In the genomic region with DNA sequence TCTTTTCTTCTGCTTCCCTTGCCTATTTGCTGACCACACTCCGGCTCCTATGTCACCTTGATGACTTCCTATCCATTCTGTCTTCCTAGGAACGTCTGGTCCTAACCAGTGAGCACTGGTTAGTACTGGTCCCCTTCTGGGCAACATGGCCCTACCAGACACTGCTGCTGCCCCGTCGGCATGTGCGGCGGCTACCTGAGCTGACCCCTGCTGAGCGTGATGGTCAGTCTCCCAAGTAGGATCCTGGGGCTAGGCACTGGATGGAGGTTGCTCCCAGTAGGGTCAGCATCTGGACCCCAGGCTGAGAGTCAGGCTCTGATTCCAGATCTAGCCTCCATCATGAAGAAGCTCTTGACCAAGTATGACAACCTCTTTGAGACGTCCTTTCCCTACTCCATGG, we compare ENCODE assay signal across 19 cellular contexts. TPM values are rescaled to one million over a fixed set of nuclear protein-coding genes. Genes with fewer than 3 reads are reported as not detected.
DNase-seq lines count a peak whose midpoint lies in the region; ATAC-seq and TF ChIP-seq lines count a peak whose summit lies in the region.
"Had no signal": no experiment of that assay in that cellular context is flagged by ENCODE, and none has a peak within 500 bp of the region (broad histone marks: within the 10 kb centered on the region; RNA-seq: fewer than 3 reads in every experiment).

No MANE protein-coding gene starts in this region.

- no peak for TF ChIP-seq CTCF in endothelial cell (IDR thresholded peaks at IDR 0.05; ENCODE audit: unreplicated experiment)
- no peak for TF ChIP-seq CTCF in gastrocnemius medialis (IDR thresholded peaks at IDR 0.05 in 4 of 5, conservative IDR thresholded peaks at IDR 0.05 in 1 of 5)
- no peak for TF ChIP-seq CTCF in mesothelial cell of epicardium (IDR thresholded peaks at IDR 0.05; ENCODE audit: unreplicated experiment)

- no peak overlapping the region for H3K27ac Mint-ChIP-seq in activated naive CD8-positive, alpha-beta T cell
- no peak overlapping the region for H3K27ac Mint-ChIP-seq in activated naive CD8-positive, alpha-beta T cell treated with anti-CD3 and anti-CD28 coated beads for 36 hours
- no peak overlapping the region for H3K27ac Mint-ChIP-seq in T-helper 17 cell
- no peak overlapping the region for H3K27ac Mint-ChIP-seq in endothelial cell (ENCODE audit: unreplicated experiment)
- no peak overlapping the region for H3K27ac Mint-ChIP-seq in mesothelial cell of epicardium

- no peaks in the 10 kb centered on the region for H3K27me3 Mint-ChIP-seq in activated naive CD8-positive, alpha-beta T cell
- H3K27me3 Mint-ChIP-seq in activated naive CD8-positive, alpha-beta T cell treated with anti-CD3 and anti-CD28 coated beads for 36 hours, result no peaks in the 10 kb centered on the region
- H3K27me3 Mint-ChIP-seq in T-helper 17 cell (no peaks in the 10 kb centered on the region), endothelial cell (ENCODE audit: unreplicated experiment) (peaks cover 15% of the 10 kb centered on the region), mesothelial cell of epicardium (ENCODE audit: low read depth) (no peaks in the 10 kb centered on the region)

- H3K36me3 ChIP-seq in gastrocnemius medialis, result peaks cover 0 to 14% of the 10 kb centered on the region in 2 donors

- peak overlapping the region; percentile 43 to 94 (median 89) for H3K27ac ChIP-seq in gastrocnemius medialis
- H3K27ac ChIP-seq: prostate gland had no signal

- H3K27me3 ChIP-seq in gastrocnemius medialis, result no peaks in the 10 kb centered on the region
- H3K27me3 ChIP-seq: suprapubic skin had no signal

- no peak for DNase-seq in activated naive CD8-positive, alpha-beta T cell treated with anti-CD3 and anti-CD28 coated beads for 36 hours
- DNase-seq in T-helper 17 cell (no peak), endothelial cell (ENCODE audit: low spot score) (no peak), gastrocnemius medialis (no peak), mesothelial cell of epicardium (ENCODE audit: low spot score in 2 of 2, unreplicated experiment in 2 of 2) (no peak), glomerular visceral epithelial cell (ENCODE audit: extremely low spot score) (no peak), NCI-H1092 treated with DMSO at 0.1 percent for 48 hours (lab: John Stamatoyannopoulos, UW) (no peak)
- DNase-seq: NCI-H187; RPMI8226; stimulated activated CD4-positive, alpha-beta T cell treated with anti-CD3 and anti-CD28 coated beads, Interleukin-4, amount 100 ng/mL, for 24 hours had no signal

- no peak for TF ChIP-seq POLR2A in gastrocnemius medialis (IDR thresholded peaks at IDR 0.05)

- no peaks in the 10 kb centered on the region for H3K9me3 Mint-ChIP-seq in activated naive CD8-positive, alpha-beta T cell (ENCODE audit: low read depth)
- H3K9me3 Mint-ChIP-seq in activated naive CD8-positive, alpha-beta T cell treated with anti-CD3 and anti-CD28 coated beads for 36 hours, result no peaks in the 10 kb centered on the region
- H3K9me3 Mint-ChIP-seq in endothelial cell (ENCODE audit: unreplicated experiment) (no peaks in the 10 kb centered on the region), mesothelial cell of epicardium (no peaks in the 10 kb centered on the region)

- H3K4me1 Mint-ChIP-seq in activated naive CD8-positive, alpha-beta T cell (ENCODE audit: low read depth), result peaks cover 51% of the 10 kb centered on the region
- H3K4me1 Mint-ChIP-seq in activated naive CD8-positive, alpha-beta T cell treated with anti-CD3 and anti-CD28 coated beads for 36 hours, result peaks cover 38% of the 10 kb centered on the region
- peaks cover 38% of the 10 kb centered on the region for H3K4me1 Mint-ChIP-seq in T-helper 17 cell
- peaks cover 31% of the 10 kb centered on the region for H3K4me1 Mint-ChIP-seq in endothelial cell (ENCODE audit: unreplicated experiment)
- H3K4me1 Mint-ChIP-seq in mesothelial cell of epicardium, result peaks cover 46% of the 10 kb centered on the region

- H3K4me1 ChIP-seq in gastrocnemius medialis, result peaks cover 44 to 46% of the 10 kb centered on the region in 2 donors

- intact Hi-C loops in gastrocnemius medialis (cut with DNase I; ENCODE audit: low total_unique reads), result no loop called here

- H3K4me3 Mint-ChIP-seq in activated naive CD8-positive, alpha-beta T cell, result peak overlapping the region; percentile 94
- H3K4me3 Mint-ChIP-seq in activated naive CD8-positive, alpha-beta T cell treated with anti-CD3 and anti-CD28 coated beads for 36 hours, result no peak overlapping the region
- H3K4me3 Mint-ChIP-seq in T-helper 17 cell (peak overlapping the region; percentile 43), endothelial cell (ENCODE audit: unreplicated experiment) (peak overlapping the region; percentile 11), mesothelial cell of epicardium (no peak overlapping the region)

- H3K9me3 ChIP-seq in T-helper 17 cell (ENCODE audit: control insufficient read depth, low read length, poor library complexity, severe bottlenecking), result no peaks in the 10 kb centered on the region
- H3K9me3 ChIP-seq in gastrocnemius medialis, result no peaks in the 10 kb centered on the region
- H3K9me3 ChIP-seq: HAP-1, prostate gland, suprapubic skin had no signal

- H3K36me3 Mint-ChIP-seq in activated naive CD8-positive, alpha-beta T cell, result peaks cover 4% of the 10 kb centered on the region
- H3K36me3 Mint-ChIP-seq in activated naive CD8-positive, alpha-beta T cell treated with anti-CD3 and anti-CD28 coated beads for 36 hours, result peaks cover 23% of the 10 kb centered on the region
- H3K36me3 Mint-ChIP-seq in T-helper 17 cell (ENCODE audit: low read depth) (peaks cover 8% of the 10 kb centered on the region), endothelial cell (ENCODE audit: low read depth, unreplicated experiment) (peaks cover 11% of the 10 kb centered on the region), mesothelial cell of epicardium (peaks cover 6% of the 10 kb centered on the region)

- in situ Hi-C loops in gastrocnemius medialis (cut with MboI; ENCODE audit: low sequenced_read_pairs in 4 of 4), result loop anchor here in 1 of 4 donors (10.0 kb wide), 1 partner anchor 56 kb away; no protein-coding TSS in a partner anchor

- no peak overlapping the region for H3K4me3 ChIP-seq in gastrocnemius medialis
- H3K4me3 ChIP-seq: HAP-1, lung, prostate gland had no signal

- no peak for ATAC-seq in T-helper 17 cell
- no peak for ATAC-seq in gastrocnemius medialis
- ATAC-seq: HepG2 had no signal

RNA-seq across cellular contexts. Expression of a gene that starts 2.2 kb away (rescaled TPM):
- total RNA-seq in activated naive CD8-positive, alpha-beta T cell treated with anti-CD3 and anti-CD28 coated beads for 36 hours, result 10 to 100 TPM; 42.4 to 43.4 TPM
- total RNA-seq in T-helper 17 cell (100 to 1,000 TPM; 155 to 208 TPM), endothelial cell (ENCODE audit: unreplicated experiment) (53.1 TPM), gastrocnemius medialis (10 to 100 TPM in 3 of 4 donors, 1 to 10 TPM in 1; 8.1 to 23.6 (median 20.0) TPM), mesothelial cell of epicardium (82.7 to 95.2 TPM (median 88.5 TPM) in 3 replicates)

RNA-seq across cellular contexts. Expression of a gene that starts 3.3 kb away (rescaled TPM):
- 10 to 100 TPM; 12.1 to 13.0 TPM for total RNA-seq in activated naive CD8-positive, alpha-beta T cell treated with anti-CD3 and anti-CD28 coated beads for 36 hours
- total RNA-seq in T-helper 17 cell, result 100 to 1,000 TPM; 168 to 195 TPM
- 61.4 TPM for total RNA-seq in endothelial cell (ENCODE audit: unreplicated experiment)
- 10 to 100 TPM in 2 of 4 donors, 1 to 10 TPM in 2; 3.3 to 15.3 (median 11.6) TPM for total RNA-seq in gastrocnemius medialis
- total RNA-seq in mesothelial cell of epicardium, result 112 to 114 TPM (median 113 TPM) in 3 replicates

RNA-seq across cellular contexts. Expression of a gene that starts 11.1 kb away (rescaled TPM):
- 100 to 1,000 TPM; 111 to 113 TPM for total RNA-seq in activated naive CD8-positive, alpha-beta T cell treated with anti-CD3 and anti-CD28 coated beads for 36 hours
- total RNA-seq in T-helper 17 cell (10 to 100 TPM; 30.2 to 39.4 TPM), endothelial cell (ENCODE audit: unreplicated experiment) (25.9 TPM), gastrocnemius medialis (10 to 100 TPM; 18.9 to 35.7 (median 27.4) TPM), mesothelial cell of epicardium (58.8 to 61.6 TPM (median 59.9 TPM) in 3 replicates)

RNA-seq across cellular contexts. Expression of a gene that starts 13.8 kb away (rescaled TPM):
- under 1 TPM in 1 of 2 experiments, not detected in 1; 0.82 TPM for total RNA-seq in activated naive CD8-positive, alpha-beta T cell treated with anti-CD3 and anti-CD28 coated beads for 36 hours
- total RNA-seq in T-helper 17 cell, result not detected
- not detected for total RNA-seq in endothelial cell (ENCODE audit: unreplicated experiment)
- 1 to 10 TPM in 1 of 4 donors, not detected in 3; 1.7 TPM for total RNA-seq in gastrocnemius medialis
- 0.61 to 0.84 TPM in 2 of 3 replicates, not detected in the other for total RNA-seq in mesothelial cell of epicardium
- total RNA-seq: glomerular endothelial cell, HepG2, myocyte, prostate gland had no signal

RNA-seq across cellular contexts. Expression of a gene that starts 19.8 kb away (rescaled TPM):
- total RNA-seq in activated naive CD8-positive, alpha-beta T cell treated with anti-CD3 and anti-CD28 coated beads for 36 hours, result under 1 TPM in 1 of 2 experiments, not detected in 1; 0.31 TPM
- under 1 TPM in 1 of 2 donors, not detected in 1; 0.27 TPM for total RNA-seq in T-helper 17 cell
- not detected for total RNA-seq in endothelial cell (ENCODE audit: unreplicated experiment)
- not detected for total RNA-seq in gastrocnemius medialis
- 0.42 to 0.80 TPM in 2 of 3 replicates, not detected in the other for total RNA-seq in mesothelial cell of epicardium
- total RNA-seq: HepG2, lung, myocyte, smooth muscle cell had no signal

Comparison
In these comparisons a context has a peak if more than half of its experiments do, and no peak if none do; other contexts are left out.
1. H3K4me3 Mint-ChIP-seq: peak in activated naive CD8-positive, alpha-beta T cell (single experiment), T-helper 17 cell (single experiment) and endothelial cell (single experiment); none in activated naive CD8-positive, alpha-beta T cell treated with anti-CD3 and anti-CD28 coated beads for 36 hours (single experiment) and mesothelial cell of epicardium (single experiment).